In the genomic region with DNA sequence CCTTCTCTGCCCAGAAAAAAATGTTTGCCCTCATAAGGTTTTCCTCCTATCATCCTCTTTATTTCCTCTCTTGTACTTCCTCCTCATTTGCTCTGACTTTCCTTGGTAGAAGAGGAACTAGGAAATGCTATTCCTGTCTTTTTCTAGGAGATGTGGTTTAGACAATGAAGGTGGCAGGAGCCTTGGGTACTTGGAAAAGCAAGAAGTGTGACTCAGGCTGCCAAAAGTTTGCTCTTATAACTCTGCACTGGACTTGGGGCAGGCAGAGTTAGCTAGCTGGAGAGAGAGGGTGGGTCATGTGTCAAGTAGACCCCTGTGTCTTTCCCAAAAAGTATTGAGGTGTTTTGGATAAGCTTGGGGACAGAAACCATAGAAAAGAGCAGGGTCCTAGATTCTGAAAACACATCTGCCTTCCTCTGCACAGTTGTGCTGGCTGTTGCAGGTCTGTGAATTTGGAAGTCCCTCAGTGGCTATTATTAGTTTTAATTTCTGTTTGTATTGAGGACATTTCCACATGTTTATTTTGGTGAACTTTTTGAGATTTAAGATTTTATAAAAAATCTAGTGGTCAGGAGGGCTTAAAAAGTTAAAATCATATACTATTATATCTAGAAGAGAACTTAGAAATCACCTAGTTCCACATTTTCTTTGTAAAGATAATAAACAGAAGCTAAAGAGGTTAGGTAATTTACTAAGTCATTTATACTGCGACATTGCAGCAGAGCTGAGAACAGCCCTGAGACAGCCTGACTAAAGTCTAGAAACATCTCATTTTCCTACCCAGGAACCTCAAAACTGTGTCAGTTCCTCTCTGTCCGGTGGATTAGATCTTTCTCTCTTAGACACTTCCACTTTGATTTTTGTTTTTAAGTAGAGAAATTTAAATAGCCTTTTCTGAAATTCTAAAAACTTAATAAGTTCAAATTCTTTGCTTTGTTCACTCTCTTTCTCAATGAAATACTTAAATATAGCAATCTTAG, we compare ENCODE assay signal across 12 cellular contexts. TPM values are rescaled to one million over a fixed set of nuclear protein-coding genes. Genes with fewer than 3 reads are reported as not detected.
DNase-seq lines count a peak whose midpoint lies in the region; ATAC-seq and TF ChIP-seq lines count a peak whose summit lies in the region.
"Had no signal": no experiment of that assay in that cellular context is flagged by ENCODE, and none has a peak within 500 bp of the region (broad histone marks: within the 10 kb centered on the region; RNA-seq: fewer than 3 reads in every experiment).

No MANE protein-coding gene starts in this region.

- H3K27me3 ChIP-seq in WERI-Rb-1 (ENCODE audit: insufficient read depth, low read depth, severe bottlenecking) (no peaks in the 10 kb centered on the region), MG63 (no peaks in the 10 kb centered on the region)
- H3K27me3 ChIP-seq: gastrocnemius medialis had no signal

- no peaks in the 10 kb centered on the region for H3K9me3 ChIP-seq in WERI-Rb-1 (ENCODE audit: severe bottlenecking)
- no peaks in the 10 kb centered on the region for H3K9me3 ChIP-seq in MG63
- H3K9me3 ChIP-seq: gastrocnemius medialis had no signal

- H3K4me1 Mint-ChIP-seq in stimulated activated naive CD8-positive, alpha-beta T cell treated with anti-CD3 and anti-CD28 coated beads, Interleukin-15, amount 100 ng/mL, for 72 hours: peaks cover 16% of the 10 kb centered on the region

- no peaks in the 10 kb centered on the region for H3K27me3 Mint-ChIP-seq in stimulated activated naive CD8-positive, alpha-beta T cell treated with anti-CD3 and anti-CD28 coated beads, Interleukin-15, amount 100 ng/mL, for 72 hours
- H3K27me3 Mint-ChIP-seq: brain had no signal

- H3K36me3 ChIP-seq in WERI-Rb-1 (no peaks in the 10 kb centered on the region), MG63 (peaks cover 50% of the 10 kb centered on the region)

- TF ChIP-seq CTCF in WERI-Rb-1 (IDR thresholded peaks at IDR 0.05; ENCODE audit: low read depth, low read length): no peak

- H3K4me3 Mint-ChIP-seq in stimulated activated naive CD8-positive, alpha-beta T cell treated with anti-CD3 and anti-CD28 coated beads, Interleukin-15, amount 100 ng/mL, for 72 hours: no peak overlapping the region
- H3K4me3 Mint-ChIP-seq: activated CD8-positive, alpha-beta T cell treated with anti-CD3 and anti-CD28 coated beads, Interleukin-2, amount 10 ng/mL, durations not matched to agents 7 days and 5 days; brain had no signal

- H3K4me3 ChIP-seq in WERI-Rb-1 (ENCODE audit: low read depth, low read length) (no peak overlapping the region), MG63 (no peak overlapping the region)
- H3K4me3 ChIP-seq: gastrocnemius medialis had no signal

- H3K27ac ChIP-seq in WERI-Rb-1: no peak overlapping the region
- H3K27ac ChIP-seq: gastrocnemius medialis had no signal

- no peak for DNase-seq in activated naive CD4-positive, alpha-beta T cell treated with anti-CD3 and anti-CD28 coated beads, Interleukin-2, amount 50 U/mL, for 72 hours (ENCODE audit: low spot score in 2 of 2)
- DNase-seq in activated naive CD4-positive, alpha-beta T cell treated with Interleukin-2 at 50 U/mL for 16 hours: no peak
- no peak for DNase-seq in stimulated activated naive CD8-positive, alpha-beta T cell treated with anti-CD3 and anti-CD28 coated beads, Interleukin-15, amount 100 ng/mL, for 72 hours
- DNase-seq in WERI-Rb-1: no peak
- DNase-seq in MG63: no peak
- DNase-seq in NCI-H526 (lab: John Stamatoyannopoulos, UW): no peak
- DNase-seq: activated CD8-positive, alpha-beta T cell treated with anti-CD3 and anti-CD28 coated beads, Interleukin-2, amount 10 ng/mL, durations not matched to agents 7 days and 5 days; gastrocnemius medialis; NCI-H1048 had no signal

- no peak overlapping the region for H3K27ac Mint-ChIP-seq in activated naive CD4-positive, alpha-beta T cell treated with anti-CD3 and anti-CD28 coated beads, Interleukin-2, amount 50 U/mL, for 72 hours
- H3K27ac Mint-ChIP-seq in stimulated activated naive CD8-positive, alpha-beta T cell treated with anti-CD3 and anti-CD28 coated beads, Interleukin-15, amount 100 ng/mL, for 72 hours: peak overlapping the region in 1 of 2 donors; percentile 54
- H3K27ac Mint-ChIP-seq: activated CD8-positive, alpha-beta T cell treated with anti-CD3 and anti-CD28 coated beads, Interleukin-2, amount 10 ng/mL, durations not matched to agents 7 days and 5 days; brain had no signal

- no peaks in the 10 kb centered on the region for H3K9me3 Mint-ChIP-seq in activated naive CD4-positive, alpha-beta T cell treated with anti-CD3 and anti-CD28 coated beads, Interleukin-2, amount 50 U/mL, for 72 hours
- no peaks in the 10 kb centered on the region for H3K9me3 Mint-ChIP-seq in stimulated activated naive CD8-positive, alpha-beta T cell treated with anti-CD3 and anti-CD28 coated beads, Interleukin-15, amount 100 ng/mL, for 72 hours
- H3K9me3 Mint-ChIP-seq: brain had no signal

- peak; percentile 45 to 69 for ATAC-seq in activated naive CD4-positive, alpha-beta T cell treated with anti-CD3 and anti-CD28 coated beads, Interleukin-2, amount 50 U/mL, for 72 hours
- ATAC-seq in HG02571 (IDR thresholded peaks at IDR 0.05; ENCODE audit: unreplicated experiment) (peak; percentile 97), HG03457 (IDR thresholded peaks at IDR 0.05; ENCODE audit: unreplicated experiment) (peak; percentile 99)
- peak; percentile 73 for ATAC-seq in stimulated activated naive CD8-positive, alpha-beta T cell treated with anti-CD3 and anti-CD28 coated beads, Interleukin-15, amount 100 ng/mL, for 72 hours
- ATAC-seq: activated CD8-positive, alpha-beta T cell treated with anti-CD3 and anti-CD28 coated beads, Interleukin-2, amount 10 ng/mL, durations not matched to agents 7 days and 5 days; gastrocnemius medialis had no signal

- peaks cover 14 to 64% of the 10 kb centered on the region in 2 donors for H3K36me3 Mint-ChIP-seq in activated naive CD4-positive, alpha-beta T cell treated with anti-CD3 and anti-CD28 coated beads, Interleukin-2, amount 50 U/mL, for 72 hours

RNA-seq across cellular contexts. Expression of a gene that starts 16.0 kb away (rescaled TPM):
- 10 to 100 TPM; 25.9 to 96.2 TPM for total RNA-seq in activated naive CD4-positive, alpha-beta T cell treated with anti-CD3 and anti-CD28 coated beads, Interleukin-2, amount 50 U/mL, for 72 hours
- total RNA-seq in MG63 (2014; rRNA removed; shearing (Covaris generic); ENCODE audit: low replicate concordance): 5.7 and 7.7 TPM in 2 replicates
